ENCODE assay signal across 9 cellular contexts in genomic region chr17:66200685-66201092, GRCh38. TPM values are rescaled to one million over a fixed set of nuclear protein-coding genes. Genes with fewer than 3 reads are reported as not detected.
A peak's percentile ranks its signal among the peaks of the same experiment; 100 is the strongest.
DNase-seq lines count a peak whose midpoint lies in the region; ATAC-seq, FAIRE-seq and TF ChIP-seq lines count a peak whose summit lies in the region.
"Had no signal": no experiment of that assay in that cellular context is flagged by ENCODE, and none has a peak within 500 bp of the region (broad histone marks: within the 10 kb centered on the region; RNA-seq: fewer than 3 reads in every experiment).

No MANE protein-coding gene starts in this region.

- H2AFZ ChIP-seq in KMS-11 (ENCODE audit: low read depth), result no peak overlapping the region
- H2AFZ ChIP-seq in GM12878 (ENCODE audit: control insufficient read depth, low read depth, low read length), result no peak overlapping the region
- H2AFZ ChIP-seq in keratinocyte (ENCODE audit: control insufficient read depth, low read length), result no peak overlapping the region

- TF ChIP-seq EP300 in GM12878 (IDR thresholded peaks at IDR 0.05; ENCODE audit: borderline replicate concordance in 1 of 2, control insufficient read depth in 1 of 2, low read depth in 2 of 2, low read length in 2 of 2), result no peak

- FAIRE-seq in GM12878 (lab: Jason Lieb, UNC) (no peak), keratinocyte (lab: Jason Lieb, UNC) (peak; percentile 56)

- no peaks in the 10 kb centered on the region for H4K20me1 ChIP-seq in KMS-11 (ENCODE audit: insufficient read depth)
- no peaks in the 10 kb centered on the region for H4K20me1 ChIP-seq in GM12878 (ENCODE audit: control insufficient read depth, insufficient read depth)
- no peaks in the 10 kb centered on the region for H4K20me1 ChIP-seq in keratinocyte (ENCODE audit: control insufficient read depth, extremely low read depth, insufficient read depth, low read length)

- H3K4me3 ChIP-seq in KMS-11 (IDR thresholded peaks at IDR 0.05; ENCODE audit: insufficient read depth, low read depth, low read length), result no peak overlapping the region
- H3K4me3 ChIP-seq in GM12878, result no peak overlapping the region
- no peak overlapping the region for H3K4me3 ChIP-seq in keratinocyte (ENCODE audit: control insufficient read depth in 2 of 3, extremely low read depth in 1 of 3, insufficient read depth in 2 of 3, low read depth in 1 of 3, low read length in 3 of 3)

- ATAC-seq in GM12878 (peak; percentile 63), HG03095 (IDR thresholded peaks at IDR 0.05; ENCODE audit: unreplicated experiment) (no peak), GM21576 (IDR thresholded peaks at IDR 0.05; ENCODE audit: unreplicated experiment) (no peak)

- RAD21 ChIA-PET in GM12878 (lab: Charles Lee; ENCODE audit: unreplicated experiment), result interaction anchor here (1.5 kb wide), 1 partner anchor 473 kb away, joined by 4 read pairs; no protein-coding TSS in a partner anchor

- TF ChIP-seq CTCF in KMS-11 (conservative IDR thresholded peaks at IDR 0.05; ENCODE audit: low read depth, low read length), result peak; percentile 56
- TF ChIP-seq CTCF in GM12878 (IDR thresholded peaks at IDR 0.05 in 2 of 3, conservative IDR thresholded peaks at IDR 0.05 in 1 of 3; ENCODE audit: control insufficient read depth in 2 of 3, extremely low read depth in 1 of 3, insufficient read depth in 1 of 3, low read depth in 3 of 3, low read length in 3 of 3), result peak; percentile 33 to 48 (median 39); a peak in 5 of 6 replicates
- peak; percentile 68 to 87 (median 69) for TF ChIP-seq CTCF in keratinocyte (optimal IDR thresholded peaks at IDR 0.05 in 1 of 3, IDR thresholded peaks at IDR 0.05 in 1 of 3, conservative IDR thresholded peaks at IDR 0.05 in 1 of 3; ENCODE audit: extremely low read depth in 1 of 3, insufficient read depth in 2 of 3, low read length in 3 of 3)

- intact Hi-C loops in GM12878 (cut with micrococcal nuclease; ENCODE audit: unreplicated experiment), result loop anchor here (2.0 to 5.0 kb wide), 3 partner anchors 424 to 707 kb away; no protein-coding TSS in a partner anchor

- H3K79me2 ChIP-seq in KMS-11 (ENCODE audit: insufficient read depth, low read depth), result no peaks in the 10 kb centered on the region
- H3K79me2 ChIP-seq in GM12878 (ENCODE audit: control insufficient read depth, insufficient read depth, low read length), result no peaks in the 10 kb centered on the region
- H3K79me2 ChIP-seq in keratinocyte (ENCODE audit: control insufficient read depth, insufficient read depth, low read length), result no peaks in the 10 kb centered on the region

- no peaks in the 10 kb centered on the region for H3K9me3 ChIP-seq in GM12878 (replicated peaks; ENCODE audit: control insufficient read depth, insufficient read depth, low read length)
- no peaks in the 10 kb centered on the region for H3K9me3 ChIP-seq in keratinocyte (ENCODE audit: control insufficient read depth, low read depth, low read length)

- POLR2A ChIA-PET in GM12878 (lab: Charles Lee), result no interaction called here

- no peaks in the 10 kb centered on the region for H3K9me1 ChIP-seq in keratinocyte (ENCODE audit: control insufficient read depth, extremely low read depth, insufficient read depth, low read length)

- no peaks in the 10 kb centered on the region for H3K27me3 ChIP-seq in KMS-11 (ENCODE audit: insufficient read depth, low read depth)
- no peaks in the 10 kb centered on the region for H3K27me3 ChIP-seq in GM12878 (replicated peaks in 1 of 2; ENCODE audit: control insufficient read depth in 2 of 2, insufficient read depth in 2 of 2, low read length in 1 of 2)
- H3K27me3 ChIP-seq in keratinocyte (ENCODE audit: control insufficient read depth, extremely low read depth, insufficient read depth, low read length), result no peaks in the 10 kb centered on the region

- H3K27ac ChIP-seq in KMS-11, result no peak overlapping the region
- H3K27ac ChIP-seq in GM12878 (ENCODE audit: control insufficient read depth, insufficient read depth), result no peak overlapping the region
- H3K27ac ChIP-seq in keratinocyte (ENCODE audit: control insufficient read depth, insufficient read depth, low read length), result no peak overlapping the region

- no peaks in the 10 kb centered on the region for H3K4me1 ChIP-seq in KMS-11 (ENCODE audit: low read depth, poor library complexity, severe bottlenecking)
- no peaks in the 10 kb centered on the region for H3K4me1 ChIP-seq in GM12878 (ENCODE audit: control insufficient read depth, insufficient read depth, low read length)
- no peaks in the 10 kb centered on the region for H3K4me1 ChIP-seq in keratinocyte (ENCODE audit: control insufficient read depth, extremely low read depth, insufficient read depth, low read length)

- H3K4me2 ChIP-seq in KMS-11, result no peak overlapping the region
- H3K4me2 ChIP-seq in GM12878 (ENCODE audit: control insufficient read depth, insufficient read depth), result no peak overlapping the region
- H3K4me2 ChIP-seq in keratinocyte (ENCODE audit: control insufficient read depth, extremely low read depth, insufficient read depth, low read depth, low read length), result no peak overlapping the region

- CTCF ChIA-PET in GM12878 (lab: Yijun Ruan, JAX), result interaction anchor here (0.6 to 2.3 kb wide), 8 partner anchors 8 to 969 kb away, joined by 3 to 6 read pairs (median 3); no protein-coding TSS in a partner anchor

- peak; percentile 37; the same call in 1 of the 2 replicates for TF ChIP-seq RAD21 in GM12878 (IDR thresholded peaks at IDR 0.05; ENCODE audit: insufficient read depth, low read depth, low read length)

- in situ Hi-C loops in GM12878 (cut with MboI), result no loop called here

- no peak for TF ChIP-seq POLR2A in GM12878 (IDR thresholded peaks at IDR 0.05; ENCODE audit: low read depth, low read length)

- H3K9ac ChIP-seq in KMS-11 (no peak overlapping the region), GM12878 (ENCODE audit: control insufficient read depth, insufficient read depth, low read length) (no peak overlapping the region), keratinocyte (ENCODE audit: control insufficient read depth, extremely low read depth, insufficient read depth, low read length) (no peak overlapping the region)

- dilution Hi-C loops in keratinocyte (cut with MboI; ENCODE audit: extremely low pct_ligation_motif_present, low sequenced_read_pairs), result no loop called here

- DNase-seq in DMS 273 (lab: John Stamatoyannopoulos, UW; ENCODE audit: unreplicated experiment) (peak; percentile 83), RPMI7951 (ENCODE audit: low read depth) (peak; percentile 73), GM12878 (ENCODE audit: low read depth, low spot score) (no peak), keratinocyte (ENCODE audit: low read depth, low spot score) (peak; percentile 28)
- DNase-seq in stimulated activated CD4-positive, alpha-beta T cell treated with anti-CD3 and anti-CD28 coated beads, Interleukin-4, amount 100 ng/mL, for 1 hour, result peak; percentile 30
- DNase-seq: stimulated activated naive B cell treated with anti-CD40 and anti-IgM and Interleukin-4, amounts not matched to agents 10 μg/mL and 1 μg/mL and 100 μg/mL, for 72 hours had no signal

- H3K36me3 ChIP-seq in KMS-11 (ENCODE audit: insufficient read depth) (no peaks in the 10 kb centered on the region), GM12878 (ENCODE audit: control insufficient read depth in 2 of 2, insufficient read depth in 2 of 2, low read length in 1 of 2) (no peaks in the 10 kb centered on the region), keratinocyte (ENCODE audit: control insufficient read depth in 2 of 2, extremely low read depth in 1 of 2, insufficient read depth in 2 of 2, low read length in 2 of 2) (no peaks in the 10 kb centered on the region)

- no TSS peak for BruUV-seq in GM12878 (replicated peaks; lab: Mats Ljungman, UMichigan)

- WGBS in GM12878 (ENCODE audit: insufficient coverage, insufficient replicate concordance, low lambda C conversion rate, missing lambda C conversion rate), result 17% methylated on average over 3 of the region's 3 CpGs

- SMC1A ChIA-PET in GM12878 (lab: Charles Lee; ENCODE audit: uncharacterized antibody, unreplicated experiment), result interaction anchor here (0.9 kb wide), 1 partner anchor 55 kb away, joined by 3 read pairs; no protein-coding TSS in a partner anchor

RNA-seq across cellular contexts. Expression of gene CEP112, which starts 8.8 kb away (rescaled TPM):
- total RNA-seq in RPMI7951 (2014; rRNA removed; shearing (Covaris generic)), result 3.1 and 5.9 TPM in 2 replicates
- 1.9 and 3.3 TPM in 2 replicates for total RNA-seq in GM12878 (2013; cell fraction: nucleolus; rRNA removed)
- total RNA-seq in GM12878 (2014; rRNA removed) (0.65 TPM in 1 of 2 replicates, not detected in the other), GM12878 (2014; rRNA removed; fragmentation: Illumina TruSeq; extraction: Trizol) (0.18 and 0.22 TPM in 2 replicates), GM12878 (2021) (0.21 and 0.35 TPM in 2 replicates)
- not detected for polyA plus RNA-seq in GM12878 (2011; ENCODE audit: low read depth)
- polyA plus RNA-seq in GM12878 (2011; rRNA removed) (3.8 and 7.7 TPM in 2 replicates), GM12878 (2014; fragmentation: Illumina TruSeq; extraction: Trizol) (0.43 TPM in 1 of 2 replicates, not detected in the other), GM12878 (2014; fragmentation: Nextera tagmentation; extraction: Ambion mirVana) (under 1 TPM; 0.11 to 0.27 TPM), GM12878 (2014; rRNA removed) (0.14 and 1.8 TPM in 2 replicates), GM12878 (2016; fragmentation: Nextera tagmentation; extraction: Ambion mirVana) (under 1 TPM; 0.32 to 0.42 TPM), keratinocyte (1.5 to 2.6 TPM (median 2.1 TPM) in 3 replicates)
- polyA plus RNA-seq in GM12878 (2011; cell fraction: cytosol; rRNA removed), result 1.1 and 1.6 TPM in 2 replicates
- 0.69 and 0.82 TPM in 2 replicates for polyA plus RNA-seq in GM12878 (2011; cell fraction: nucleus; rRNA removed)
- not detected in 2 replicates for polyA plus RNA-seq in GM12878 (2012)
- 2.1 and 2.4 TPM in 2 replicates for polyA minus RNA-seq in GM12878 (2011; rRNA and poly(A)+ RNA removed)
- 0.42 TPM in 1 of 2 replicates, not detected in the other for polyA minus RNA-seq in GM12878 (2011; cell fraction: cytosol; rRNA and poly(A)+ RNA removed)
- polyA minus RNA-seq in GM12878 (2011; cell fraction: nucleus; rRNA and poly(A)+ RNA removed), result 1.3 and 3.3 TPM in 2 replicates
- polyA plus RNA-seq in keratinocyte (2011; ENCODE audit: low read depth), result 1.0 TPM
- 2.5 and 4.7 TPM in 2 replicates for polyA plus RNA-seq in keratinocyte (2011; cell fraction: cytosol; rRNA removed)
- 2.0 and 2.7 TPM in 2 replicates for polyA plus RNA-seq in keratinocyte (2011; cell fraction: nucleus; rRNA removed)
- 0.25 and 2.2 TPM in 2 replicates for polyA plus RNA-seq in keratinocyte (2012; ENCODE audit: low replicate concordance)
- 0.73 to 3.5 TPM in 2 of 3 replicates, not detected in the other for polyA minus RNA-seq in keratinocyte
- 6.3 TPM for polyA minus RNA-seq in keratinocyte (2011; cell fraction: cytosol; rRNA and poly(A)+ RNA removed)
- 2.6 and 11.9 TPM in 2 replicates for polyA minus RNA-seq in keratinocyte (2011; cell fraction: nucleus; rRNA and poly(A)+ RNA removed)

RNA-seq across cellular contexts. Expression of gene APOH, which starts 28.5 kb away (rescaled TPM):
- total RNA-seq in RPMI7951 (2014; rRNA removed; shearing (Covaris generic)), result not detected in 2 replicates
- total RNA-seq in GM12878 (2013; cell fraction: nucleolus; rRNA removed), result not detected in 2 replicates
- total RNA-seq in GM12878 (2014; rRNA removed) (not detected in 2 replicates), GM12878 (2014; rRNA removed; fragmentation: Illumina TruSeq; extraction: Trizol) (not detected in 2 replicates), GM12878 (2021) (0.66 and 1.8 TPM in 2 replicates)
- polyA plus RNA-seq in GM12878 (2011; ENCODE audit: low read depth), result not detected
- polyA plus RNA-seq in GM12878 (2011; rRNA removed) (not detected in 2 replicates), GM12878 (2014; fragmentation: Illumina TruSeq; extraction: Trizol) (not detected in 2 replicates), GM12878 (2014; fragmentation: Nextera tagmentation; extraction: Ambion mirVana) (not detected), GM12878 (2014; rRNA removed) (not detected in 2 replicates), GM12878 (2016; fragmentation: Nextera tagmentation; extraction: Ambion mirVana) (not detected), keratinocyte (not detected in 3 replicates)
- polyA plus RNA-seq in GM12878 (2011; cell fraction: cytosol; rRNA removed), result 0.10 and 0.21 TPM in 2 replicates
- polyA plus RNA-seq in GM12878 (2011; cell fraction: nucleus; rRNA removed), result 0.12 TPM in 1 of 2 replicates, not detected in the other
- polyA plus RNA-seq in GM12878 (2012), result not detected in 2 replicates
- not detected in 2 replicates for polyA minus RNA-seq in GM12878 (2011; rRNA and poly(A)+ RNA removed)
- not detected in 2 replicates for polyA minus RNA-seq in GM12878 (2011; cell fraction: cytosol; rRNA and poly(A)+ RNA removed)
- polyA minus RNA-seq in GM12878 (2011; cell fraction: nucleus; rRNA and poly(A)+ RNA removed), result not detected in 2 replicates
- not detected for polyA plus RNA-seq in keratinocyte (2011; ENCODE audit: low read depth)
- not detected in 2 replicates for polyA plus RNA-seq in keratinocyte (2011; cell fraction: cytosol; rRNA removed)
- not detected in 2 replicates for polyA plus RNA-seq in keratinocyte (2011; cell fraction: nucleus; rRNA removed)
- polyA plus RNA-seq in keratinocyte (2012; ENCODE audit: low replicate concordance), result 0.17 TPM in 1 of 2 replicates, not detected in the other
- not detected in 3 replicates for polyA minus RNA-seq in keratinocyte
- polyA minus RNA-seq in keratinocyte (2011; cell fraction: cytosol; rRNA and poly(A)+ RNA removed), result not detected
- not detected in 2 replicates for polyA minus RNA-seq in keratinocyte (2011; cell fraction: nucleus; rRNA and poly(A)+ RNA removed)
